In genomic region chr20:3964719-3965118, GRCh38 we compare ENCODE assay signal across 34 cellular contexts.
"Had no signal": no experiment of that assay in that cellular context is flagged by ENCODE, and none has a peak within 500 bp of the region (broad histone marks: within the 10 kb centered on the region; RNA-seq: fewer than 3 reads in every experiment).

No MANE protein-coding gene starts in this region.

- H3K27me3 Mint-ChIP-seq: activated CD4-positive, alpha-beta memory T cell treated with anti-CD3 and anti-CD28 coated beads, Interleukin-2, amount 10 ng/mL, durations not matched to agents 7 days and 5 days; activated CD8-positive, alpha-beta memory T cell treated with anti-CD3 and anti-CD28 coated beads, Interleukin-2, amount 10 ng/mL, durations not matched to agents 7 days and 5 days; activated naive CD8-positive, alpha-beta T cell treated with anti-CD3 and anti-CD28 coated beads for 36 hours; T-cell; T-helper 17 cell had no signal

- H3K4me2 ChIP-seq: PC-9 had no signal

- ATAC-seq: activated CD8-positive, alpha-beta memory T cell treated with anti-CD3 and anti-CD28 coated beads, Interleukin-2, amount 10 ng/mL, durations not matched to agents 7 days and 5 days; Right ventricle myocardium inferior; SK-N-SH treated with all-trans-retinoic acid at 6 μM for 48 hours; T-cell; T-helper 17 cell had no signal

- H3K27ac Mint-ChIP-seq: activated CD4-positive, alpha-beta memory T cell treated with anti-CD3 and anti-CD28 coated beads, Interleukin-2, amount 10 ng/mL, durations not matched to agents 7 days and 5 days; activated CD8-positive, alpha-beta memory T cell treated with anti-CD3 and anti-CD28 coated beads, Interleukin-2, amount 10 ng/mL, durations not matched to agents 7 days and 5 days; activated naive CD8-positive, alpha-beta T cell treated with anti-CD3 and anti-CD28 coated beads for 36 hours; T-cell; T-helper 17 cell had no signal

- H3K27ac ChIP-seq: RWPE1, VCaP had no signal

- H2AFZ ChIP-seq: PC-9 had no signal

- H3K36me3 ChIP-seq: MG63 had no signal

- H3K4me1 Mint-ChIP-seq: activated CD8-positive, alpha-beta memory T cell treated with anti-CD3 and anti-CD28 coated beads, Interleukin-2, amount 10 ng/mL, durations not matched to agents 7 days and 5 days; T-helper 17 cell had no signal

- H3K4me3 ChIP-seq: MG63, PC-9 had no signal

- H3K9me3 ChIP-seq: MG63 had no signal

- H3K27me3 ChIP-seq: MG63 had no signal

- H3K4me3 Mint-ChIP-seq: activated CD4-positive, alpha-beta memory T cell treated with anti-CD3 and anti-CD28 coated beads, Interleukin-2, amount 10 ng/mL, durations not matched to agents 7 days and 5 days; activated CD8-positive, alpha-beta memory T cell treated with anti-CD3 and anti-CD28 coated beads, Interleukin-2, amount 10 ng/mL, durations not matched to agents 7 days and 5 days; activated naive CD8-positive, alpha-beta T cell treated with anti-CD3 and anti-CD28 coated beads for 36 hours; T-cell; T-helper 17 cell had no signal

- DNase-seq: activated CD4-positive, alpha-beta memory T cell treated with anti-CD3 and anti-CD28 coated beads, Interleukin-2, amount 10 ng/mL, durations not matched to agents 7 days and 5 days; activated CD4-positive, alpha-beta T cell treated with anti-CD3 and anti-CD28 coated beads for 1 hour; activated CD4-positive, alpha-beta T cell treated with anti-CD3 and anti-CD28 coated beads for 48 hours; activated CD4-positive, CD25-positive, alpha-beta regulatory T cell; activated CD8-positive, alpha-beta memory T cell treated with anti-CD3 and anti-CD28 coated beads for 24 hours; activated CD8-positive, alpha-beta memory T cell treated with anti-CD3 and anti-CD28 coated beads, Interleukin-2, amount 10 ng/mL, durations not matched to agents 7 days and 5 days; activated CD8-positive, alpha-beta memory T cell treated with anti-CD3 and anti-CD28 coated beads, Interleukin-2, amount 50 U/mL, for 48 hours; activated effector memory CD4-positive, alpha-beta T cell treated with anti-CD3 and anti-CD28 coated beads, Interleukin-2, amount 50 U/mL, for 16 hours; activated naive CD4-positive, alpha-beta T cell; activated naive CD4-positive, alpha-beta T cell treated with anti-CD3 and anti-CD28 coated beads, Interleukin-2, amount 50 U/mL, for 16 hours; activated naive CD8-positive, alpha-beta T cell treated with anti-CD3 and anti-CD28 coated beads for 36 hours; activated T-cell treated with anti-CD3 and anti-CD28 coated beads, Interleukin-2, amount 50 U/mL, for 48 hours; amniotic stem cell; aorta; Karpas-422; KBM-7; MG63; NCI-H1048; NCI-H1105 treated with DMSO at 0.1 percent for 48 hours; NCI-H1436; NCI-H1694; NCI-H1930; NCI-H2081 treated with DMSO at 0.1 percent for 48 hours; NCI-H226; NCI-H446 treated with DMSO at 0.1 percent for 48 hours; NCI-H524; PC-9; SIG-M5; T-cell; T-helper 17 cell had no signal

- H3K9me3 Mint-ChIP-seq: activated CD4-positive, alpha-beta memory T cell treated with anti-CD3 and anti-CD28 coated beads, Interleukin-2, amount 10 ng/mL, durations not matched to agents 7 days and 5 days; activated naive CD8-positive, alpha-beta T cell treated with anti-CD3 and anti-CD28 coated beads for 36 hours; T-cell had no signal
